In genomic region chr3:5141760-5142159, GRCh38 we compare ENCODE assay signal across 1 cellular context.
TF ChIP-seq lines count a peak whose summit lies in the region.

No MANE protein-coding gene starts in this region.

TF ChIP-seq in GM12878, 131 proteins besides CTCF, POLR2A, EP300 and RAD21:
- TF ChIP-seq RUNX3 (IDR thresholded peaks at IDR 0.05; ENCODE audit: low read length) (peak; percentile 75), MTA2 (IDR thresholded peaks at IDR 0.05; ENCODE audit: low read depth) (peak; percentile 22; the same call in 1 of the 2 replicates), ZBTB33 (IDR thresholded peaks at IDR 0.05) (no peak), JUNB (IDR thresholded peaks at IDR 0.05) (peak; percentile 52), ESRRA (IDR thresholded peaks at IDR 0.05; ENCODE audit: low read length) (no peak)
